1 cellular context compared by ENCODE assay signal in genomic region chr9:101365181-101365580, GRCh38.
TF ChIP-seq lines count a peak whose summit lies in the region.

No MANE protein-coding gene starts in this region.

TF ChIP-seq in A549, 52 proteins besides CTCF, POLR2A, EP300 and RAD21 (continued from another document):
- no peak for TF ChIP-seq ELK1 (IDR thresholded peaks at IDR 0.05; ENCODE audit: low read depth, low read length)
- no peak for TF ChIP-seq ATOH8 (CRISPR knock-in tag; IDR thresholded peaks at IDR 0.05; ENCODE audit: low read depth)
